Comparison of ENCODE assay signal across 25 cellular contexts in genomic region chr1:3852091-3852490, GRCh38.
"Had no signal": no experiment of that assay in that cellular context is flagged by ENCODE, and none has a peak within 500 bp of the region (broad histone marks: within the 10 kb centered on the region; RNA-seq: fewer than 3 reads in every experiment).

No MANE protein-coding gene starts in this region.

- H3K27ac ChIP-seq: colonic mucosa, epithelial cell of prostate, esophagus squamous epithelium, gastrocnemius medialis, heart right ventricle, left lung had no signal

- H3K4me3 ChIP-seq: colonic mucosa, esophagus squamous epithelium, gastrocnemius medialis, heart right ventricle, left lung, lung had no signal

- H3K36me3 ChIP-seq: colonic mucosa had no signal

- H3K9me3 ChIP-seq: colonic mucosa, esophagus squamous epithelium, gastrocnemius medialis, heart right ventricle, left lung had no signal

- H3K27me3 ChIP-seq: colonic mucosa, esophagus squamous epithelium, gastrocnemius medialis, heart right ventricle, left lung had no signal

- H3K4me1 ChIP-seq: colonic mucosa had no signal

- ATAC-seq: effector memory CD8-positive, alpha-beta T cell; esophagus mucosa; gastrocnemius medialis; heart right ventricle; left colon; left lung; left ventricle myocardium superior; naive thymus-derived CD4-positive, alpha-beta T cell had no signal

- DNase-seq: colonic mucosa; cortex of kidney; effector CD8-positive, alpha-beta T cell; effector memory CD8-positive, alpha-beta T cell; endodermal cell; erythroblast; esophagus squamous epithelium; foreskin fibroblast; foreskin melanocyte; gastrocnemius medialis; glutamatergic neuron; head of caudate nucleus; heart right ventricle; hippocampal formation; kidney glomerular epithelial cell; left colon; left lung; left ventricle myocardium superior; mammary epithelial cell; mesendoderm; midbrain; naive thymus-derived CD4-positive, alpha-beta T cell had no signal
